In genomic region chr4:174283507-174284180, GRCh38 we compare ENCODE assay signal across 8 cellular contexts. TPM values are rescaled to one million over a fixed set of nuclear protein-coding genes. Genes with fewer than 3 reads are reported as not detected.
A peak's percentile ranks its signal among the peaks of the same experiment; 100 is the strongest.
DNase-seq lines count a peak whose midpoint lies in the region; ATAC-seq and TF ChIP-seq lines count a peak whose summit lies in the region.

TSS of gene CEP44 (plus strand) at chr4:174283911. CDS start at chr4:174299122, 15,211 bp downstream.
TSS of gene FBXO8 (minus strand) at chr4:174283667. CDS start at chr4:174263092, 20,575 bp downstream.

- TF ChIP-seq POLR2A in gastroesophageal sphincter (IDR thresholded peaks at IDR 0.05) = peak; percentile 8 to 26

- no peak for TF ChIP-seq EP300 in gastroesophageal sphincter (IDR thresholded peaks at IDR 0.05)

- peak; percentile 82 for ATAC-seq in gastroesophageal sphincter

- TF ChIP-seq CTCF in LNCaP clone FGC (IDR thresholded peaks at IDR 0.05; ENCODE audit: control insufficient read depth, extremely low read depth, insufficient read depth) (no peak), gastroesophageal sphincter (IDR thresholded peaks at IDR 0.05) (peak in 2 of 4 experiments; percentile 4 to 12), neutrophil (IDR thresholded peaks at IDR 0.05) (no peak), subcutaneous adipose tissue (IDR thresholded peaks at IDR 0.05; ENCODE audit: low read depth) (no peak)

- H3K36me3 ChIP-seq in SJSA1 = peaks cover 9% of the 10 kb centered on the region; the same call in 1 of the 2 replicates
- peaks cover 0 to 3% of the 10 kb centered on the region in 2 donors for H3K36me3 ChIP-seq in gastroesophageal sphincter
- no peaks in the 10 kb centered on the region for H3K36me3 ChIP-seq in neutrophil

- H3K9me3 ChIP-seq in SJSA1 (replicated peaks) (no peaks in the 10 kb centered on the region), gastroesophageal sphincter (no peaks in the 10 kb centered on the region), neutrophil (no peaks in the 10 kb centered on the region)

- H3K4me3 ChIP-seq in LNCaP clone FGC (ENCODE audit: low read depth, low read length) (peak within 1 kb of the TSS; percentile 81), SJSA1 (peak within 1 kb of the TSS; percentile 69), gastroesophageal sphincter (peak within 1 kb of the TSS; percentile 65 to 99), neutrophil (ENCODE audit: low read depth in 1 of 2, low read length in 1 of 2) (peak within 1 kb of the TSS; percentile 92 to 94)

- WGBS in gastroesophageal sphincter (ENCODE audit: low coverage in 1 of 2), 2 donors = 0% methylated on average over 5 to 13 of the region's 39 CpGs

- H3K27me3 ChIP-seq in SJSA1 (replicated peaks) (no peaks in the 10 kb centered on the region), gastroesophageal sphincter (no peaks in the 10 kb centered on the region), neutrophil (no peaks in the 10 kb centered on the region)

- H3K27ac ChIP-seq in SJSA1 (peak within 1 kb of the TSS; percentile 96), gastroesophageal sphincter (peak within 1 kb of the TSS; percentile 92 to 99 (median 96)), neutrophil (peak within 1 kb of the TSS; percentile 99)

- H3K4me1 ChIP-seq in SJSA1 (replicated peaks) = peaks cover 4% of the 10 kb centered on the region; the same call in 1 of the 2 replicates
- peaks cover 10 to 55% (median 13%) of the 10 kb centered on the region in 3 donors for H3K4me1 ChIP-seq in gastroesophageal sphincter
- H3K4me1 ChIP-seq in neutrophil (ENCODE audit: control insufficient read depth in 1 of 2, insufficient read depth in 1 of 2, low read depth in 1 of 2, low read length in 1 of 2) = peaks cover 47% of the 10 kb centered on the region in 2 experiments

- DNase-seq in ELR (ENCODE audit: low read depth) (peak; percentile 76), H4 (ENCODE audit: low spot score) (peak; percentile 70), LNCaP clone FGC (ENCODE audit: low read depth) (no peak), SJSA1 (ENCODE audit: low read depth in 1 of 2, low spot score in 2 of 2) (peak; percentile 72 to 92)
- DNase-seq in activated naive CD4-positive, alpha-beta T cell (lab: John Stamatoyannopoulos, UW) = peak; percentile 21 to 53 (median 40)

RNA-seq across cellular contexts. Expression of gene CEP44, which starts in this region (rescaled TPM):
- total RNA-seq in H4 (2014; rRNA removed; shearing (Covaris generic)) = 13.8 and 16.5 TPM in 2 replicates
- total RNA-seq in SJSA1 (2014; rRNA removed; shearing (Covaris generic)) = 22.8 and 31.7 TPM in 2 replicates
- total RNA-seq in gastroesophageal sphincter (10 to 100 TPM in 3 of 4 donors, 1 to 10 TPM in 1; 9.5 to 19.0 (median 13.5) TPM), subcutaneous adipose tissue (10 to 100 TPM; 14.7 to 18.7 (median 18.4) TPM)

RNA-seq across cellular contexts. Expression of gene FBXO8, which starts in this region (rescaled TPM):
- 21.4 and 32.3 TPM in 2 replicates for total RNA-seq in H4 (2014; rRNA removed; shearing (Covaris generic))
- total RNA-seq in SJSA1 (2014; rRNA removed; shearing (Covaris generic)) = 17.8 and 26.2 TPM in 2 replicates
- 10 to 100 TPM; 39.0 to 64.7 (median 58.8) TPM for total RNA-seq in gastroesophageal sphincter
- total RNA-seq in subcutaneous adipose tissue = 10 to 100 TPM; 31.4 to 47.6 (median 40.1) TPM
